ENCODE assay signal across 8 cellular contexts in the genomic region with DNA sequence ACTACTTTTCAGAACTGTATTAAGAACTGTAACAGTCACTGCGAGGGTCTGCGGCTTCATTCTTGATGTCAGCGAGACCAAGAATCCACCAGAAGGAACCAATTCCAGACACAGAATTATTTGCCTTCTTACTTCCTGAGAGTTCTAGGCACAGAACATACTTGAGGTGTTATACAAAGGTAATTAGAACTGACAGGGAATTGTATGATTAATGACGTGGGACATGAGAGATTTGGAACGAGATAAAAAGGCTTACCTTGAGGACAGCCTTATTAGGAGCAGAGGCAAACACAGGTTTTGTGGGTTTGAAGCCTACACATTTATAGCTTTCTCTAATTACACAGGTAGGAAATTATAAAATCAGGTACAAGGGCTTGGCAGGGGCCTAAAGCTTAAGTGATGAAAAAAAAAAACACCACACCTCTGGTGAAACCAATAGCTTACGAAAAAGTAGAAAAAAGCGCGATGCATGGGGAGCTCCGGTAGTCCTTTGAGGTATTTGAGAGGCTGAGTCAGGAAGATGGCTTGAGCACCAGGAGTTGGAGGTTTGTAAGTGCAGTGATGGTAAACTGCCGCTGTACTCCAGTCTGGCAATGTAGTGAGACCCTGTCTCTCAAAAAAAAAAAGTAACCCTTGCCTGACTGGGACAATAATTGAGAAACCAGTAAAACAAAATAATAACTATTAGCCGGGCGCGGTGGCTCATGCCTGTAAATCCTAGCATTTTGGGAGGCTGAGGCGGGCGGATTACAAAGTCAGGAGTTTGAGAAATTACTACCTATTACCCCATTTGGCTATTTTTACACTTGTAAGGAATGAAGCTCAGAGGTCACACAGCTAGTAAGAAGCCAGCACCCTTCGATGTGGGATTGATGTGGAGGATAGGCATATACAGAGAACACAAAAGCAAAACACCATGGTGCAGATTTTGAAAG. TPM values are rescaled to one million over a fixed set of nuclear protein-coding genes. Genes with fewer than 3 reads are reported as not detected.
A peak's percentile ranks its signal among the peaks of the same experiment; 100 is the strongest.
DNase-seq lines count a peak whose midpoint lies in the region; ATAC-seq and TF ChIP-seq lines count a peak whose summit lies in the region.

No MANE protein-coding gene starts in this region.

- peak overlapping the region; percentile 33 for H3K27ac Mint-ChIP-seq in Calu3 (ENCODE audit: unreplicated experiment)
- peak overlapping the region; percentile 67 to 97 (median 92) for H3K27ac Mint-ChIP-seq in brain
- peak overlapping the region; percentile 92 for H3K27ac Mint-ChIP-seq in mesothelial cell of epicardium

- H3K27ac ChIP-seq in aorta (ENCODE audit: low read depth in 1 of 2, low read length in 2 of 2) = peak overlapping the region; percentile 52 to 98

- intact Hi-C loops in Calu3 (cut with micrococcal nuclease; ENCODE audit: unreplicated experiment) (no loop called here), aorta (cut with DNase I) (loop anchor here (5.0 to 10.0 kb wide), 3 partner anchors 47 to 63 kb away; partner anchors contain the start of gene ACOT6 (in 1 of the 2))

- WGBS in aorta, 2 donors = 18 to 25% methylated on average over 16 of the region's 16 CpGs

- peaks cover 26% of the 10 kb centered on the region for H3K36me3 Mint-ChIP-seq in Calu3 (ENCODE audit: insufficient read depth, unreplicated experiment)
- H3K36me3 Mint-ChIP-seq in brain = peaks cover 33% of the 10 kb centered on the region
- peaks cover 16% of the 10 kb centered on the region for H3K36me3 Mint-ChIP-seq in mesothelial cell of epicardium

- peak overlapping the region; percentile 63 to 82 for H3K4me3 ChIP-seq in aorta (ENCODE audit: low read length in 2 of 2)

- TF ChIP-seq CTCF in Calu3 (IDR thresholded peaks at IDR 0.05; ENCODE audit: unreplicated experiment) (no peak), brain (conservative IDR thresholded peaks at IDR 0.05) (no peak), mesothelial cell of epicardium (IDR thresholded peaks at IDR 0.05; ENCODE audit: unreplicated experiment) (no peak)

- H3K4me3 Mint-ChIP-seq in Calu3 (ENCODE audit: low read depth, unreplicated experiment) (peak overlapping the region; percentile 86), brain (peak overlapping the region; percentile 76 to 88 (median 85)), mesothelial cell of epicardium (peak overlapping the region; percentile 90)

- BruUV-seq in Calu3 (replicated peaks; lab: Mats Ljungman, UMichigan) = no TSS peak

- H3K9me3 ChIP-seq in aorta (ENCODE audit: control insufficient read depth, low read length) = no peaks in the 10 kb centered on the region

- H3K27me3 Mint-ChIP-seq in Calu3 (ENCODE audit: unreplicated experiment) (no peaks in the 10 kb centered on the region), brain (peaks cover 8% of the 10 kb centered on the region), mesothelial cell of epicardium (ENCODE audit: low read depth) (no peaks in the 10 kb centered on the region)

- no peaks in the 10 kb centered on the region for H3K36me3 ChIP-seq in aorta (ENCODE audit: control insufficient read depth in 1 of 2, insufficient read depth in 2 of 2, low read length in 1 of 2)

- DNase-seq in Calu3 = no peak
- peak; percentile 39 for DNase-seq in NCI-H1105 treated with DMSO at 0.1 percent for 48 hours (lab: John Stamatoyannopoulos, UW)
- no peak for DNase-seq in mesothelial cell of epicardium (ENCODE audit: low spot score in 2 of 2, unreplicated experiment in 2 of 2)
- DNase-seq in aorta = no peak
- DNase-seq in GF-D8 (lab: John Stamatoyannopoulos, UW) = no peak
- no peak for DNase-seq in NCI-H2196 treated with DMSO at 0.1 percent for 48 hours (lab: John Stamatoyannopoulos, UW; ENCODE audit: unreplicated experiment)

- ATAC-seq in aorta (ENCODE audit: low FRiP score) (no peak), HG03108 (IDR thresholded peaks at IDR 0.05; ENCODE audit: unreplicated experiment) (no peak)

- H3K27me3 ChIP-seq in aorta (ENCODE audit: control insufficient read depth in 1 of 2, insufficient read depth in 2 of 2, low read length in 1 of 2) = no peaks in the 10 kb centered on the region

- H3K9me3 Mint-ChIP-seq in Calu3 (ENCODE audit: low read depth, unreplicated experiment) (no peaks in the 10 kb centered on the region), brain (peaks cover 0 to 12% (median 4%) of the 10 kb centered on the region in 5 experiments), mesothelial cell of epicardium (no peaks in the 10 kb centered on the region)

- H3K4me1 ChIP-seq in aorta (ENCODE audit: control insufficient read depth in 1 of 2, insufficient read depth in 2 of 2, low read length in 2 of 2) = no peaks in the 10 kb centered on the region

- H3K4me1 Mint-ChIP-seq in Calu3 (ENCODE audit: low read depth, unreplicated experiment) = peaks cover 12% of the 10 kb centered on the region
- peaks cover 23% of the 10 kb centered on the region for H3K4me1 Mint-ChIP-seq in brain
- H3K4me1 Mint-ChIP-seq in mesothelial cell of epicardium = peaks cover 40% of the 10 kb centered on the region

- CTCF ChIA-PET in Calu3 (lab: Charles Lee) = interaction anchor here (1.0 to 2.4 kb wide), 2 partner anchors 59 to 284 kb away, joined by 4 to 14 read pairs; no protein-coding TSS in a partner anchor

RNA-seq across cellular contexts. Expression of gene ACOT2, which starts 0.8 kb away (rescaled TPM):
- 18.5 and 21.9 TPM in 2 replicates for total RNA-seq in Calu3 (2022)
- 26.8 TPM for polyA plus RNA-seq in brain (ENCODE audit: insufficient read depth, low read depth, low replicate concordance)
- total RNA-seq in mesothelial cell of epicardium = 25.0 to 26.4 TPM (median 25.6 TPM) in 3 replicates
- 10 to 100 TPM; 19.9 to 36.9 TPM for total RNA-seq in aorta
- 10 to 100 TPM; 19.4 to 28.7 TPM for polyA plus RNA-seq in aorta

RNA-seq across cellular contexts. Expression of gene HEATR4, which starts 9.5 kb away (rescaled TPM):
- total RNA-seq in Calu3 (2022) (0.10 TPM in 1 of 2 replicates, not detected in the other), mesothelial cell of epicardium (1.0 to 2.0 TPM (median 1.2 TPM) in 3 replicates), aorta (under 1 TPM; 0.10 to 0.96 TPM)
- polyA plus RNA-seq in brain (ENCODE audit: insufficient read depth, low read depth, low replicate concordance) (0.51 TPM), aorta (under 1 TPM; 0.15 to 0.38 TPM)

RNA-seq across cellular contexts. Expression of gene ACOT4, which starts 23.5 kb away (rescaled TPM):
- total RNA-seq in Calu3 (2022) = 1.1 and 1.6 TPM in 2 replicates
- polyA plus RNA-seq in brain (ENCODE audit: insufficient read depth, low read depth, low replicate concordance) = 2.4 TPM
- 1.4 to 1.6 TPM (median 1.5 TPM) in 3 replicates for total RNA-seq in mesothelial cell of epicardium
- total RNA-seq in aorta = 1 to 10 TPM in 1 of 2 donors, under 1 TPM in 1; 0.39 to 1.3 TPM
- 1 to 10 TPM in 1 of 2 donors, under 1 TPM in 1; 0.15 to 1.6 TPM for polyA plus RNA-seq in aorta

RNA-seq across cellular contexts. Expression of gene ACOT1, which starts 31.3 kb away (rescaled TPM):
- total RNA-seq in Calu3 (2022) (3.6 and 4.5 TPM in 2 replicates), mesothelial cell of epicardium (6.0 to 7.4 TPM (median 7.2 TPM) in 3 replicates), aorta (1 to 10 TPM; 4.6 to 9.0 TPM)
- polyA plus RNA-seq in brain (ENCODE audit: insufficient read depth, low read depth, low replicate concordance) (7.7 TPM), aorta (1 to 10 TPM; 5.2 to 5.4 TPM)

RNA-seq across cellular contexts. Expression of gene ACOT6, which starts 44.1 kb away (rescaled TPM):
- total RNA-seq in Calu3 (2022) (not detected in 2 replicates), mesothelial cell of epicardium (not detected in 3 replicates), aorta (not detected)
- polyA plus RNA-seq in brain (ENCODE audit: insufficient read depth, low read depth, low replicate concordance) (not detected), aorta (not detected)

Comparison
In these comparisons a context has a peak if more than half of its experiments do, and no peak if none do; other contexts are left out.
1. H3K27ac Mint-ChIP-seq: peak in every context shown above with its lines; median percentile 92 in brain; 92 in mesothelial cell of epicardium; 33 in Calu3.